ENCODE assay signal across 24 cellular contexts in genomic region chr14:34334329-34334728, GRCh38.
"Had no signal": no experiment of that assay in that cellular context is flagged by ENCODE, and none has a peak within 500 bp of the region (broad histone marks: within the 10 kb centered on the region; RNA-seq: fewer than 3 reads in every experiment).

No MANE protein-coding gene starts in this region.

- H3K27me3 Mint-ChIP-seq: activated CD8-positive, alpha-beta T cell treated with anti-CD3 and anti-CD28 coated beads for 36 hours; activated naive CD8-positive, alpha-beta T cell treated with anti-CD3 and anti-CD28 coated beads, Interleukin-2, amount 50 U/mL, for 24 hours; central memory CD8-positive, alpha-beta T cell had no signal

- H3K27ac Mint-ChIP-seq: activated CD8-positive, alpha-beta T cell treated with anti-CD3 and anti-CD28 coated beads for 36 hours; activated naive CD8-positive, alpha-beta T cell treated with anti-CD3 and anti-CD28 coated beads, Interleukin-2, amount 50 U/mL, for 24 hours had no signal

- H3K4me1 ChIP-seq: Peyer's patch had no signal

- H3K9me3 Mint-ChIP-seq: activated CD8-positive, alpha-beta T cell treated with anti-CD3 and anti-CD28 coated beads for 36 hours; activated naive CD4-positive, alpha-beta T cell treated with anti-CD3 and anti-CD28 coated beads, Interleukin-2, amount 50 U/mL, for 72 hours; activated naive CD8-positive, alpha-beta T cell treated with anti-CD3 and anti-CD28 coated beads, Interleukin-2, amount 50 U/mL, for 24 hours; central memory CD8-positive, alpha-beta T cell had no signal

- H3K27ac ChIP-seq: Peyer's patch, SK-N-MC had no signal

- H3K36me3 ChIP-seq: Peyer's patch had no signal

- H3K27me3 ChIP-seq: Peyer's patch had no signal

- DNase-seq: activated CD4-positive, alpha-beta T cell treated with anti-CD3 and anti-CD28 coated beads for 4 hours; activated CD8-positive, alpha-beta memory T cell treated with anti-CD3 and anti-CD28 coated beads, Interleukin-2, amount 50 U/mL, for 48 hours; activated CD8-positive, alpha-beta T cell treated with anti-CD3 and anti-CD28 coated beads for 36 hours; activated effector memory CD4-positive, alpha-beta T cell treated with anti-CD3 and anti-CD28 coated beads, Interleukin-2, amount 50 U/mL, for 16 hours; activated naive CD4-positive, alpha-beta T cell treated with Interleukin-2 at 50 U/mL for 16 hours; activated naive CD8-positive, alpha-beta T cell treated with anti-CD3 and anti-CD28 coated beads, Interleukin-2, amount 50 U/mL, for 24 hours; activated T-cell treated with anti-CD3 and anti-CD28 coated beads, Interleukin-2, amount 50 U/mL, for 1 hour; amygdala; Karpas-422; MM.1S; NCI-H1105; NCI-H1436 treated with DMSO at 0.1 percent for 48 hours; NCI-H187; NCI-H2081; NCI-H510A treated with DMSO at 0.1 percent for 48 hours; NCI-H69; Peyer's patch; SIG-M5 had no signal

- H3K4me3 ChIP-seq: K562, Peyer's patch, SK-N-MC had no signal

- ATAC-seq: activated CD4-positive, CD25-positive, alpha-beta regulatory T cell treated with anti-CD3 and anti-CD28 coated beads, Interleukin-2, amount 50 U/mL, for 24 hours; activated CD8-positive, alpha-beta T cell treated with anti-CD3 and anti-CD28 coated beads for 36 hours; activated naive CD4-positive, alpha-beta T cell treated with anti-CD3 and anti-CD28 coated beads, Interleukin-2, amount 50 U/mL, for 72 hours; activated naive CD8-positive, alpha-beta T cell treated with anti-CD3 and anti-CD28 coated beads, Interleukin-2, amount 50 U/mL, for 24 hours; K562 had no signal

- H3K4me3 Mint-ChIP-seq: activated CD8-positive, alpha-beta T cell treated with anti-CD3 and anti-CD28 coated beads for 36 hours; activated naive CD8-positive, alpha-beta T cell treated with anti-CD3 and anti-CD28 coated beads, Interleukin-2, amount 50 U/mL, for 24 hours; brain; central memory CD8-positive, alpha-beta T cell had no signal

- H3K36me3 Mint-ChIP-seq: activated naive CD4-positive, alpha-beta T cell treated with anti-CD3 and anti-CD28 coated beads, Interleukin-2, amount 50 U/mL, for 72 hours; brain had no signal

- H3K9me3 ChIP-seq: Peyer's patch had no signal
